9 cellular contexts compared by ENCODE assay signal in the genomic region with DNA sequence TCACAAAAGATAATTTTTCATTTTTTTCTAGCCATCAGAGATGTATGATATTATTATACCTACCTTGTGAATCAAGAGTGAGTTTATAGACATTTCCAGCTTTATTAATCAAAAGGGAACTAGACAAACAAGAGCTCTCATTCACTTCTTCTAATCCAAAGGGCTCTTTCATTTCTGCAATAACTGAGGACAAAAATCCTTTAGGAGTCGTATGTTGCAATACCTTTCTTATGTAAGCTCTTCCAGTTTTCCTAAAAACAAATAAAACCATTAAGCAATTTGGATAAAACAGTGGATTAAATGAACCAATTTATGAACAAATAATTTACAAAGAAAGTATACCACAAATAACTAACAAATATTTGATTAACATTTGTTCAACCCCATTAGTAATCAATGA.
"Had no signal": no experiment of that assay in that cellular context is flagged by ENCODE, and none has a peak within 500 bp of the region (broad histone marks: within the 10 kb centered on the region; RNA-seq: fewer than 3 reads in every experiment).

No MANE protein-coding gene starts in this region.

- H2AFZ ChIP-seq: GM23248 had no signal

- DNase-seq: GM23248, GOT3, H9, HCEC 1CT, IMR-90, Karpas-422, KBM-7 had no signal

- H3K4me2 ChIP-seq: KMS-11 had no signal

- H3K9ac ChIP-seq: GM23248, KMS-11 had no signal

- H3K4me3 ChIP-seq: GM23248 had no signal

- H3K27ac ChIP-seq: GM23248, HL-60, KMS-11 had no signal
